Comparison of ENCODE assay signal across 8 cellular contexts in genomic region chr15:49154359-49154758, GRCh38. TPM values are rescaled to one million over a fixed set of nuclear protein-coding genes. Genes with fewer than 3 reads are reported as not detected.
A peak's percentile ranks its signal among the peaks of the same experiment; 100 is the strongest.
DNase-seq lines count a peak whose midpoint lies in the region; ATAC-seq, FAIRE-seq and TF ChIP-seq lines count a peak whose summit lies in the region.

No MANE protein-coding gene starts in this region.

- peaks cover 40% of the 10 kb centered on the region for H3K4me1 Mint-ChIP-seq in nephron progenitor cell

- no peaks in the 10 kb centered on the region for H3K9me3 Mint-ChIP-seq in nephron progenitor cell

- no peaks in the 10 kb centered on the region for H3K27me3 ChIP-seq in BLaER1
- no peaks in the 10 kb centered on the region for H3K27me3 ChIP-seq in MG63
- no peaks in the 10 kb centered on the region for H3K27me3 ChIP-seq in duodenal mucosa (ENCODE audit: control insufficient read depth in 1 of 2, insufficient read depth in 2 of 2, low read length in 2 of 2)

- H3K4me3 ChIP-seq in BLaER1: peak overlapping the region; percentile 97
- H3K4me3 ChIP-seq in MG63: peak overlapping the region; percentile 93
- H3K4me3 ChIP-seq in duodenal mucosa (ENCODE audit: low read depth in 1 of 2, low read length in 2 of 2): peak overlapping the region; percentile 93 to 94

- no peaks in the 10 kb centered on the region for H3K9me3 ChIP-seq in BLaER1
- no peaks in the 10 kb centered on the region for H3K9me3 ChIP-seq in MG63
- no peaks in the 10 kb centered on the region for H3K9me3 ChIP-seq in duodenal mucosa (ENCODE audit: control insufficient read depth in 1 of 2, low read length in 2 of 2)

- H3K27ac Mint-ChIP-seq in nephron progenitor cell: peak overlapping the region; percentile 99

- no peak for TF ChIP-seq CTCF in nephron progenitor cell (IDR thresholded peaks at IDR 0.05)

- H3K4me2 ChIP-seq in BLaER1: peak overlapping the region; percentile 73

- peak overlapping the region; percentile 99 for H3K4me3 Mint-ChIP-seq in nephron progenitor cell

- FAIRE-seq in frontal cortex (lab: Jason Lieb, UNC): no peak

- H3K4me1 ChIP-seq in BLaER1: peaks cover 40% of the 10 kb centered on the region
- H3K4me1 ChIP-seq in duodenal mucosa (ENCODE audit: control insufficient read depth in 1 of 2, insufficient read depth in 2 of 2, low read length in 2 of 2): peaks cover 6 to 17% of the 10 kb centered on the region in 2 donors

- no peak for DNase-seq in MG63
- DNase-seq in nephron progenitor cell: no peak
- no peak for DNase-seq in NCI-H345 treated with DMSO at 0.1 percent for 48 hours (lab: John Stamatoyannopoulos, UW; ENCODE audit: unreplicated experiment)
- DNase-seq in frontal cortex (ENCODE audit: low spot score in 2 of 2): no peak

- H3K27ac ChIP-seq in BLaER1 (peak overlapping the region; percentile 94), duodenal mucosa (ENCODE audit: low read depth, low read length) (no peak overlapping the region)

- H3K9ac ChIP-seq in BLaER1: peak overlapping the region; percentile 98
- H3K9ac ChIP-seq in duodenal mucosa (ENCODE audit: low read depth in 1 of 2, low read length in 2 of 2): peak overlapping the region; percentile 95 to 96

- peaks cover 59% of the 10 kb centered on the region for H4K20me1 ChIP-seq in BLaER1

- H3K36me3 Mint-ChIP-seq in nephron progenitor cell (ENCODE audit: low read depth): peaks cover 4% of the 10 kb centered on the region

- ATAC-seq in HG03432 (IDR thresholded peaks at IDR 0.05; ENCODE audit: unreplicated experiment) (no peak), GM21515 (IDR thresholded peaks at IDR 0.05; ENCODE audit: unreplicated experiment) (no peak)

- H3K36me3 ChIP-seq in BLaER1 (peaks cover 15% of the 10 kb centered on the region; the same call in 1 of the 2 replicates), MG63 (peaks cover 20% of the 10 kb centered on the region), duodenal mucosa (ENCODE audit: control insufficient read depth in 1 of 2, insufficient read depth in 2 of 2, low read length in 2 of 2) (no peaks in the 10 kb centered on the region)

- peaks cover 7% of the 10 kb centered on the region for H3K27me3 Mint-ChIP-seq in nephron progenitor cell (ENCODE audit: low read depth, poor library complexity)

RNA-seq across cellular contexts. Expression of gene COPS2, which starts 1.0 kb away (rescaled TPM):
- total RNA-seq in MG63 (2014; rRNA removed; shearing (Covaris generic); ENCODE audit: low replicate concordance): 184 and 401 TPM in 2 replicates
- total RNA-seq in frontal cortex: 66.9 TPM

RNA-seq across cellular contexts. Expression of gene GALK2, which starts 15.7 kb away (rescaled TPM):
- 25.0 and 110 TPM in 2 replicates for total RNA-seq in MG63 (2014; rRNA removed; shearing (Covaris generic); ENCODE audit: low replicate concordance)
- 54.2 TPM for total RNA-seq in frontal cortex
